17 cellular contexts compared by ENCODE assay signal in genomic region chr2:50691518-50691917, GRCh38.
"Had no signal": no experiment of that assay in that cellular context is flagged by ENCODE, and none has a peak within 500 bp of the region (broad histone marks: within the 10 kb centered on the region; RNA-seq: fewer than 3 reads in every experiment).

No MANE protein-coding gene starts in this region.

- H3K4me1 Mint-ChIP-seq: activated CD8-positive, alpha-beta memory T cell treated with anti-CD3 and anti-CD28 coated beads, Interleukin-2, amount 10 ng/mL, durations not matched to agents 7 days and 5 days; activated naive CD8-positive, alpha-beta T cell treated with anti-CD3 and anti-CD28 coated beads for 36 hours had no signal

- H3K4me1 ChIP-seq: left lung, right lobe of liver, SJSA1, suprapubic skin had no signal

- H3K4me3 ChIP-seq: left lung, right lobe of liver, SJSA1, suprapubic skin had no signal

- DNase-seq: activated CD4-positive, alpha-beta T cell treated with anti-CD3 and anti-CD28 coated beads, Interleukin-2, amount 50 U/mL, for 48 hours; activated CD8-positive, alpha-beta memory T cell treated with anti-CD3 and anti-CD28 coated beads, Interleukin-2, amount 10 ng/mL, durations not matched to agents 7 days and 5 days; activated effector memory CD4-positive, alpha-beta T cell treated with Interleukin-2 at 50 U/mL for 16 hours; activated naive CD8-positive, alpha-beta T cell treated with anti-CD3 and anti-CD28 coated beads for 36 hours; activated T-cell treated with anti-CD3 and anti-CD28 coated beads, Interleukin-2, amount 50 U/mL, for 24 hours; cortex of kidney; effector memory CD8-positive, alpha-beta T cell; left lung; mesendoderm; right lobe of liver; stimulated activated naive CD4-positive, alpha-beta T cell; SW 1271 had no signal

- H3K4me3 Mint-ChIP-seq: activated CD8-positive, alpha-beta memory T cell treated with anti-CD3 and anti-CD28 coated beads, Interleukin-2, amount 10 ng/mL, durations not matched to agents 7 days and 5 days; activated naive CD8-positive, alpha-beta T cell treated with anti-CD3 and anti-CD28 coated beads for 36 hours; activated T-cell treated with anti-CD3 and anti-CD28 coated beads, Interleukin-2, amount 50 U/mL, for 24 hours; effector memory CD8-positive, alpha-beta T cell; T-helper 2 cell treated with Interferon-gamma antibody and Interleukin-4, amounts not matched to agents 5 μg/mL and 100 μg/mL, for 36 hours had no signal

- H3K36me3 ChIP-seq: left lung, right lobe of liver, SJSA1, suprapubic skin had no signal

- H3K27me3 ChIP-seq: left lung, right lobe of liver, SJSA1, suprapubic skin had no signal

- H3K27me3 Mint-ChIP-seq: activated CD8-positive, alpha-beta memory T cell treated with anti-CD3 and anti-CD28 coated beads, Interleukin-2, amount 10 ng/mL, durations not matched to agents 7 days and 5 days; activated naive CD8-positive, alpha-beta T cell treated with anti-CD3 and anti-CD28 coated beads for 36 hours; activated T-cell treated with anti-CD3 and anti-CD28 coated beads, Interleukin-2, amount 50 U/mL, for 24 hours; effector memory CD8-positive, alpha-beta T cell; progenitor cell of endocrine pancreas had no signal

- H3K27ac Mint-ChIP-seq: activated CD8-positive, alpha-beta memory T cell treated with anti-CD3 and anti-CD28 coated beads, Interleukin-2, amount 10 ng/mL, durations not matched to agents 7 days and 5 days; activated naive CD8-positive, alpha-beta T cell treated with anti-CD3 and anti-CD28 coated beads for 36 hours; activated T-cell treated with anti-CD3 and anti-CD28 coated beads, Interleukin-2, amount 50 U/mL, for 24 hours; effector memory CD8-positive, alpha-beta T cell; progenitor cell of endocrine pancreas; T-helper 2 cell treated with Interferon-gamma antibody and Interleukin-4, amounts not matched to agents 5 μg/mL and 100 μg/mL, for 36 hours had no signal

- ATAC-seq: activated CD4-positive, CD25-positive, alpha-beta regulatory T cell treated with anti-CD3 and anti-CD28 coated beads, Interleukin-2, amount 50 U/mL, for 24 hours; activated CD8-positive, alpha-beta memory T cell treated with anti-CD3 and anti-CD28 coated beads, Interleukin-2, amount 10 ng/mL, durations not matched to agents 7 days and 5 days; effector memory CD8-positive, alpha-beta T cell; left lung; right lobe of liver had no signal

- H3K27ac ChIP-seq: left lung, right lobe of liver, SJSA1, suprapubic skin had no signal

- H3K36me3 Mint-ChIP-seq: activated CD8-positive, alpha-beta memory T cell treated with anti-CD3 and anti-CD28 coated beads, Interleukin-2, amount 10 ng/mL, durations not matched to agents 7 days and 5 days; activated naive CD8-positive, alpha-beta T cell treated with anti-CD3 and anti-CD28 coated beads for 36 hours had no signal
